Comparison of ENCODE assay signal across 9 cellular contexts in the genomic region with DNA sequence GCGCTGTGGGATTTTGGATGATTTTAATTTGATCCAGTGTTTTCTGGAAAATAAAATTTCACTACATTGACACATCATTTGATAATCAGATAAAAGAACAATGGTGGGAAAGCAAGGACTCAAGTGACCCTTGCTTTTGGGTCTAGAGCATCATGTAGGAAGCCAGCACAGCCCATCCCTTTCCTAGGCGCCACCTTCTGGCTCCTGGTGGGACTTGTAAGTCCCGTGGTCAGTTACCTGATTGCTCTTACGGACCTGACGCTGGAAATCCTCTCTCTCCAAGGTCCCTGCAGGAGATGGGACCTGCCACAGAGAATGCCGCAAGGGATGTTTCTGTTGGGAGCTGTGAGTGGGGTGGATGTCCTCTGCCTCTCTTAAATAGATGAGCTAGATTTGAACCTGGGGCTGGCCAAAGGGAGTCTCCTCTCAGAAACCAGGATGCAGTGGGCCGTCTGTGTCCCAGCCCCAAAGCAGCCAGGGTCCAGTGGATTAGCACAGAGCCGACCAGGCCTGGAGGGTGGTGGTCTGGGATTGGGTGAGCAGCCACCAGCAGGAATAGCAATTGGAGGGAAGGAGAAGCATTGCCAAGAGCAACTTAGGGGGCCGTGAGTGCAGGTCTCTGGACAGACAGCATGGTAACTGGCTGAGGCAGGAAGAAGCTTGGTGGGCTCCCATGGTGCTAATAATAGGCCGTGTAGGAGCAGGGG. TPM values are rescaled to one million over a fixed set of nuclear protein-coding genes. Genes with fewer than 3 reads are reported as not detected.
DNase-seq lines count a peak whose midpoint lies in the region; TF ChIP-seq lines count a peak whose summit lies in the region.
"Had no signal": no experiment of that assay in that cellular context is flagged by ENCODE, and none has a peak within 500 bp of the region (broad histone marks: within the 10 kb centered on the region; RNA-seq: fewer than 3 reads in every experiment).

No MANE protein-coding gene starts in this region.

- no peaks in the 10 kb centered on the region for H3K4me1 ChIP-seq in fibroblast of lung (ENCODE audit: control insufficient read depth, extremely low read depth, insufficient read depth, low read length)
- peaks cover 66% of the 10 kb centered on the region for H3K4me1 ChIP-seq in stomach smooth muscle (ENCODE audit: control insufficient read depth, insufficient read depth, low read length)

- H3K36me3 ChIP-seq in fibroblast of lung (ENCODE audit: control insufficient read depth, insufficient read depth, low read length) (no peaks in the 10 kb centered on the region), stomach smooth muscle (ENCODE audit: control insufficient read depth in 2 of 2, insufficient read depth in 2 of 2, low read length in 2 of 2) (peaks cover 0 to 3% of the 10 kb centered on the region in 2 donors)

- no peaks in the 10 kb centered on the region for H3K36me3 Mint-ChIP-seq in activated CD4-positive, alpha-beta memory T cell treated with anti-CD3 and anti-CD28 coated beads for 36 hours
- no peaks in the 10 kb centered on the region for H3K36me3 Mint-ChIP-seq in activated CD4-positive, alpha-beta memory T cell treated with anti-CD3 and anti-CD28 coated beads, Interleukin-2, amount 10 ng/mL, durations not matched to agents 7 days and 5 days (ENCODE audit: low read depth)
- H3K36me3 Mint-ChIP-seq in activated naive CD8-positive, alpha-beta T cell treated with anti-CD3 and anti-CD28 coated beads for 36 hours, result no peaks in the 10 kb centered on the region

- H3K27me3 ChIP-seq in fibroblast of lung (ENCODE audit: control insufficient read depth, insufficient read depth, low read length) (no peaks in the 10 kb centered on the region), stomach smooth muscle (ENCODE audit: control insufficient read depth in 1 of 2, insufficient read depth in 2 of 2, low read length in 2 of 2) (no peaks in the 10 kb centered on the region)

- no peaks in the 10 kb centered on the region for H3K9me3 Mint-ChIP-seq in activated CD4-positive, alpha-beta memory T cell treated with anti-CD3 and anti-CD28 coated beads for 36 hours
- no peaks in the 10 kb centered on the region for H3K9me3 Mint-ChIP-seq in activated CD4-positive, alpha-beta memory T cell treated with anti-CD3 and anti-CD28 coated beads, Interleukin-2, amount 10 ng/mL, durations not matched to agents 7 days and 5 days
- H3K9me3 Mint-ChIP-seq in activated naive CD8-positive, alpha-beta T cell treated with anti-CD3 and anti-CD28 coated beads for 36 hours, result no peaks in the 10 kb centered on the region

- CTCF ChIA-PET in activated CD4-positive, alpha-beta memory T cell treated with anti-CD3 and anti-CD28 coated beads for 36 hours (lab: Charles Lee), result no interaction called here
- CTCF ChIA-PET in activated CD4-positive, alpha-beta memory T cell treated with anti-CD3 and anti-CD28 coated beads, Interleukin-2, amount 10 ng/mL, durations not matched to agents 7 days and 5 days (lab: Charles Lee), result no interaction called here

- TF ChIP-seq CTCF in fibroblast of lung (conservative IDR thresholded peaks at IDR 0.05 in 1 of 2, IDR thresholded peaks at IDR 0.05 in 1 of 2; ENCODE audit: low read depth in 1 of 2, low read length in 2 of 2), result peak; percentile 36 to 49

- peaks cover 6% of the 10 kb centered on the region for H3K27me3 Mint-ChIP-seq in activated CD4-positive, alpha-beta memory T cell treated with anti-CD3 and anti-CD28 coated beads for 36 hours
- H3K27me3 Mint-ChIP-seq in activated CD4-positive, alpha-beta memory T cell treated with anti-CD3 and anti-CD28 coated beads, Interleukin-2, amount 10 ng/mL, durations not matched to agents 7 days and 5 days, result peaks cover 1% of the 10 kb centered on the region
- peaks cover 4% of the 10 kb centered on the region for H3K27me3 Mint-ChIP-seq in activated naive CD8-positive, alpha-beta T cell treated with anti-CD3 and anti-CD28 coated beads for 36 hours

- no peak overlapping the region for H2AFZ ChIP-seq in fibroblast of lung (ENCODE audit: low read length)

- peaks cover 13% of the 10 kb centered on the region for H3K79me2 ChIP-seq in fibroblast of lung (ENCODE audit: control insufficient read depth, insufficient read depth, low read length)

- H4K20me1 ChIP-seq in fibroblast of lung (ENCODE audit: control insufficient read depth, extremely low read depth, insufficient read depth, low read length), result no peaks in the 10 kb centered on the region

- no peak overlapping the region for H3K27ac Mint-ChIP-seq in activated CD4-positive, alpha-beta memory T cell treated with anti-CD3 and anti-CD28 coated beads for 36 hours
- H3K27ac Mint-ChIP-seq in activated CD4-positive, alpha-beta memory T cell treated with anti-CD3 and anti-CD28 coated beads, Interleukin-2, amount 10 ng/mL, durations not matched to agents 7 days and 5 days, result no peak overlapping the region
- no peak overlapping the region for H3K27ac Mint-ChIP-seq in activated naive CD8-positive, alpha-beta T cell treated with anti-CD3 and anti-CD28 coated beads for 36 hours

- H3K4me3 Mint-ChIP-seq in activated CD4-positive, alpha-beta memory T cell treated with anti-CD3 and anti-CD28 coated beads for 36 hours, result no peak overlapping the region
- H3K4me3 Mint-ChIP-seq in activated CD4-positive, alpha-beta memory T cell treated with anti-CD3 and anti-CD28 coated beads, Interleukin-2, amount 10 ng/mL, durations not matched to agents 7 days and 5 days, result no peak overlapping the region
- H3K4me3 Mint-ChIP-seq in activated naive CD8-positive, alpha-beta T cell treated with anti-CD3 and anti-CD28 coated beads for 36 hours, result no peak overlapping the region

- no peak overlapping the region for H3K27ac ChIP-seq in fibroblast of lung (ENCODE audit: insufficient read depth, low read length)
- H3K27ac ChIP-seq in stomach smooth muscle (ENCODE audit: low read length), result peak overlapping the region; percentile 24

- no peak overlapping the region for H3K9ac ChIP-seq in fibroblast of lung (ENCODE audit: insufficient read depth, low read length)
- no peak overlapping the region for H3K9ac ChIP-seq in stomach smooth muscle (ENCODE audit: low read length in 2 of 2)

- POLR2A ChIA-PET in activated CD4-positive, alpha-beta memory T cell treated with anti-CD3 and anti-CD28 coated beads for 36 hours (lab: Charles Lee), result no interaction called here
- POLR2A ChIA-PET in activated CD4-positive, alpha-beta memory T cell treated with anti-CD3 and anti-CD28 coated beads, Interleukin-2, amount 10 ng/mL, durations not matched to agents 7 days and 5 days (lab: Charles Lee), result no interaction called here

- no peaks in the 10 kb centered on the region for H3K9me3 ChIP-seq in fibroblast of lung (ENCODE audit: control insufficient read depth, insufficient read depth, low read depth, low read length)
- H3K9me3 ChIP-seq in stomach smooth muscle (ENCODE audit: control insufficient read depth in 2 of 2, low read length in 2 of 2), result no peaks in the 10 kb centered on the region

- H3K4me2 ChIP-seq in fibroblast of lung (ENCODE audit: extremely low read depth, insufficient read depth, low read length), result no peak overlapping the region

- DNase-seq in activated CD4-positive, alpha-beta memory T cell treated with anti-CD3 and anti-CD28 coated beads for 36 hours, result peak; percentile 22
- DNase-seq in activated CD4-positive, alpha-beta memory T cell treated with anti-CD3 and anti-CD28 coated beads, Interleukin-2, amount 10 ng/mL, durations not matched to agents 7 days and 5 days, result no peak
- DNase-seq in NCI-H82 treated with DMSO at 0.1 percent for 48 hours (lab: John Stamatoyannopoulos, UW; ENCODE audit: unreplicated experiment), result peak; percentile 6
- DNase-seq in fibroblast of lung (ENCODE audit: low read depth in 2 of 2), result peak in 1 of 2 donors; percentile 48
- DNase-seq in NCI-H2107 treated with DMSO at 0.1 percent for 48 hours (lab: John Stamatoyannopoulos, UW; ENCODE audit: unreplicated experiment), result no peak
- no peak for DNase-seq in activated naive CD8-positive, alpha-beta T cell treated with anti-CD3 and anti-CD28 coated beads for 36 hours
- no peak for DNase-seq in activated effector memory CD4-positive, alpha-beta T cell treated with Interleukin-2 at 50 U/mL for 16 hours
- DNase-seq: effector memory CD4-positive, alpha-beta T cell had no signal

- intact Hi-C loops in activated CD4-positive, alpha-beta memory T cell treated with anti-CD3 and anti-CD28 coated beads for 36 hours (cut with micrococcal nuclease), result no loop called here

- no peaks in the 10 kb centered on the region for H3K4me1 Mint-ChIP-seq in activated CD4-positive, alpha-beta memory T cell treated with anti-CD3 and anti-CD28 coated beads for 36 hours (ENCODE audit: low read depth)
- H3K4me1 Mint-ChIP-seq in activated CD4-positive, alpha-beta memory T cell treated with anti-CD3 and anti-CD28 coated beads, Interleukin-2, amount 10 ng/mL, durations not matched to agents 7 days and 5 days, result no peaks in the 10 kb centered on the region
- no peaks in the 10 kb centered on the region for H3K4me1 Mint-ChIP-seq in activated naive CD8-positive, alpha-beta T cell treated with anti-CD3 and anti-CD28 coated beads for 36 hours

- H3K4me3 ChIP-seq in fibroblast of lung (replicated peaks in 1 of 4; ENCODE audit: control extremely low read depth in 1 of 4, insufficient read depth in 1 of 4, low read depth in 3 of 4, low read length in 4 of 4) (no peak overlapping the region), stomach smooth muscle (ENCODE audit: low read length in 2 of 2) (no peak overlapping the region)

RNA-seq across cellular contexts. Expression of gene TIMP3, which starts 21.7 kb away (rescaled TPM):
- total RNA-seq in activated CD4-positive, alpha-beta memory T cell treated with anti-CD3 and anti-CD28 coated beads for 36 hours, result not detected
- total RNA-seq in activated CD4-positive, alpha-beta memory T cell treated with anti-CD3 and anti-CD28 coated beads, Interleukin-2, amount 10 ng/mL, durations not matched to agents 7 days and 5 days, result not detected
- 145 and 242 TPM in 2 replicates for total RNA-seq in fibroblast of lung
- 211 and 375 TPM in 2 replicates for polyA plus RNA-seq in fibroblast of lung
- 182 and 348 TPM in 2 replicates for polyA plus RNA-seq in fibroblast of lung (2012)
- 214 and 341 TPM in 2 replicates for polyA minus RNA-seq in fibroblast of lung (ENCODE audit: low replicate concordance)
- under 1 TPM; 0.08 to 0.14 TPM for total RNA-seq in activated naive CD8-positive, alpha-beta T cell treated with anti-CD3 and anti-CD28 coated beads for 36 hours

Comparison
In these comparisons a context has a peak if more than half of its experiments do, and no peak if none do; other contexts are left out.
1. DNase-seq: peak in activated CD4-positive, alpha-beta memory T cell treated with anti-CD3 and anti-CD28 coated beads for 36 hours (single experiment) and NCI-H82 treated with DMSO at 0.1 percent for 48 hours (single experiment); none in activated CD4-positive, alpha-beta memory T cell treated with anti-CD3 and anti-CD28 coated beads, Interleukin-2, amount 10 ng/mL, durations not matched to agents 7 days and 5 days (single experiment), NCI-H2107 treated with DMSO at 0.1 percent for 48 hours (single experiment), activated naive CD8-positive, alpha-beta T cell treated with anti-CD3 and anti-CD28 coated beads for 36 hours (single experiment) and activated effector memory CD4-positive, alpha-beta T cell treated with Interleukin-2 at 50 U/mL for 16 hours (single experiment).
2. RNA of gene TIMP3, which starts 21.7 kb away (total RNA-seq): 145 to 242 TPM in fibroblast of lung; 0.08 to 0.14 TPM in activated naive CD8-positive, alpha-beta T cell treated with anti-CD3 and anti-CD28 coated beads for 36 hours, not detected in activated CD4-positive, alpha-beta memory T cell treated with anti-CD3 and anti-CD28 coated beads for 36 hours and not detected in activated CD4-positive, alpha-beta memory T cell treated with anti-CD3 and anti-CD28 coated beads, Interleukin-2, amount 10 ng/mL, durations not matched to agents 7 days and 5 days; every median in the first group is over 100 times any median in the second.